ENCODE assay signal across 20 cellular contexts in genomic region chr12:85130631-85131030, GRCh38.
"Had no signal": no experiment of that assay in that cellular context is flagged by ENCODE, and none has a peak within 500 bp of the region (broad histone marks: within the 10 kb centered on the region; RNA-seq: fewer than 3 reads in every experiment).

No MANE protein-coding gene starts in this region.

- ATAC-seq: activated T-cell treated with anti-CD3 and anti-CD28 coated beads, Interleukin-2, amount 50 U/mL, for 4 hours; gastrocnemius medialis; mucosa of descending colon; natural killer cell; sciatic nerve had no signal

- DNase-seq: activated CD4-positive, alpha-beta memory T cell treated with anti-CD3 and anti-CD28 coated beads for 36 hours; activated CD4-positive, alpha-beta T cell treated with anti-CD3 and anti-CD28 coated beads for 1 hour; activated effector memory CD4-positive, alpha-beta T cell treated with anti-CD3 and anti-CD28 coated beads, Interleukin-2, amount 50 U/mL, for 16 hours; activated T-cell treated with anti-CD3 and anti-CD28 coated beads, Interleukin-2, amount 50 U/mL, for 4 hours; anterior cingulate cortex; gastrocnemius medialis; hypothalamus; mucosa of descending colon; natural killer cell; nucleus accumbens; stimulated activated CD4-positive, alpha-beta T cell treated with anti-CD3 and anti-CD28 coated beads, Interleukin-12 subunit alpha, Interleukin-12 subunit beta, amount 100 ng/mL, for 4 hours; stimulated activated CD4-positive, alpha-beta T cell treated with anti-CD3 and anti-CD28 coated beads, Interleukin-2, amount 100 ng/mL, for 48 hours; stimulated activated CD8-positive, alpha-beta memory T cell treated with anti-CD3 and anti-CD28 coated beads, Interleukin-4, amount 100 ng/mL, for 48 hours; T-helper 9 cell had no signal

- H3K4me3 ChIP-seq: cardiac muscle cell, esophagus muscularis mucosa, gastrocnemius medialis, lung, mucosa of descending colon, prostate gland, thoracic aorta had no signal
